24 cellular contexts compared by ENCODE assay signal in the genomic region with DNA sequence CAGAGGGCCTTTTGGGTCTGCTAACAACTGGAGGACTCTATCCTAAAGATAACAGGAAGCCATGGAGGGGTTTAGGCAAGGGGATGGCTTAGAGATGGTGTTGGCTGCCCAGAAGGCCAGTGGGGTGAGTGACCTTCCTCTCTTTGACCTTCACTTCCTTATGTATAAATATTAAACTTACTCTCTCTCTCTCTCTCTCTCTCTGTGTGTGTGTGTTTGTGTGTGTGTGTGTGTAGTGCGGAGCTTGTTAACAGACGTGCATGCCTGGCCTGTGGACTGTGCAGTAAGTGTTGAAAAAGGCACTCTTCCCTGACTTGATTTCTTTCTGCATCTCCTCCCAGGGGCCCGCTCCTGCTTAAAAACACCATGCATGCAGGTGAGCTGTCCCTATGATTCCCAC. TPM values are rescaled to one million over a fixed set of nuclear protein-coding genes. Genes with fewer than 3 reads are reported as not detected.
"Had no signal": no experiment of that assay in that cellular context is flagged by ENCODE, and none has a peak within 500 bp of the region (broad histone marks: within the 10 kb centered on the region; RNA-seq: fewer than 3 reads in every experiment).

No MANE protein-coding gene starts in this region.

- H3K9me3 ChIP-seq: heart left ventricle, left lung, lower lobe of right lung, psoas muscle, spleen, testis, transverse colon had no signal

- H3K27me3 ChIP-seq: heart left ventricle, left lung, testis, transverse colon had no signal

- DNase-seq: cortex of kidney; effector memory CD4-positive, alpha-beta T cell; heart left ventricle; hippocampal formation; kidney glomerular epithelial cell; left lung; lower lobe of right lung; psoas muscle; retina; spleen; stimulated activated CD4-positive, alpha-beta T cell treated with anti-CD3 and anti-CD28 coated beads, Interleukin-15, amount 100 ng/mL, for 24 hours; stimulated activated CD4-positive, alpha-beta T cell treated with anti-CD3 and anti-CD28 coated beads, Interleukin-1b, Interleukin-23, amount 100 ng/mL, for 48 hours; stimulated activated CD4-positive, alpha-beta T cell treated with anti-CD3 and anti-CD28 coated beads, Interleukin-4, amount 100 ng/mL, for 24 hours; testis; transverse colon had no signal

- H3K27ac ChIP-seq: heart left ventricle, left lung, lower lobe of right lung, psoas muscle, spleen, testis, transverse colon had no signal

- H3K4me1 ChIP-seq: lower lobe of right lung, psoas muscle, testis had no signal

- H3K36me3 ChIP-seq: heart left ventricle, left lung, lower lobe of right lung, spleen, transverse colon had no signal

- H3K4me3 ChIP-seq: heart left ventricle, left lung, lower lobe of right lung, psoas muscle, spleen, testis, transverse colon had no signal

RNA-seq across cellular contexts. Expression of a gene that starts 10.0 kb away (rescaled TPM):
- total RNA-seq: glomerular endothelial cell had no signal

RNA-seq across cellular contexts. Expression of a gene that starts 28.3 kb away (rescaled TPM):
- total RNA-seq: esophagus mucosa; fibroblast of lung; frontal cortex; glomerular endothelial cell; left lung; lower lobe of right lung; mesothelial cell of epicardium; natural killer cell treated with Interleukin-12 subunit alpha and Interleukin-12 subunit beta and Interleukin-15 and Interleukin-18, amount 100 ng/mL, for 72 hours; psoas muscle; sciatic nerve; skeletal muscle tissue; ureter had no signal
- polyA plus RNA-seq: fibroblast of lung had no signal
